6 cellular contexts compared by ENCODE assay signal in genomic region chr1:1013922-1014617, GRCh38. TPM values are rescaled to one million over a fixed set of nuclear protein-coding genes. Genes with fewer than 3 reads are reported as not detected.
A peak's percentile ranks its signal among the peaks of the same experiment; 100 is the strongest.
DNase-seq lines count a peak whose midpoint lies in the region; ATAC-seq and TF ChIP-seq lines count a peak whose summit lies in the region.

No MANE protein-coding gene starts in this region.

- H3K27ac ChIP-seq in iPS-18a (ENCODE audit: low read length) (no peak overlapping the region), aorta (ENCODE audit: low read depth in 1 of 2, low read length in 2 of 2) (no peak overlapping the region)

- H3K4me3 ChIP-seq in WI38 (ENCODE audit: low read depth, low read length) (peak overlapping the region; percentile 81), iPS-18a (ENCODE audit: low read length) (peak overlapping the region; percentile 48), aorta (ENCODE audit: low read length in 2 of 2) (no peak overlapping the region)

- no peaks in the 10 kb centered on the region for H3K9me3 ChIP-seq in iPS-18a (ENCODE audit: control insufficient read depth, low read depth, low read length)
- no peaks in the 10 kb centered on the region for H3K9me3 ChIP-seq in aorta (ENCODE audit: control insufficient read depth, low read length)

- peak; percentile 17 for ATAC-seq in GM21360 (IDR thresholded peaks at IDR 0.05; ENCODE audit: unreplicated experiment)
- peak; percentile 42 for ATAC-seq in aorta (ENCODE audit: low FRiP score)

- H3K9ac ChIP-seq in iPS-18a (ENCODE audit: low read length) = peak overlapping the region; percentile 26

- H3K36me3 ChIP-seq in iPS-18a (ENCODE audit: control insufficient read depth, low read depth, low read length) = no peaks in the 10 kb centered on the region
- no peaks in the 10 kb centered on the region for H3K36me3 ChIP-seq in aorta (ENCODE audit: control insufficient read depth in 1 of 2, insufficient read depth in 2 of 2, low read length in 1 of 2)

- H3K4me1 ChIP-seq in iPS-18a (ENCODE audit: control insufficient read depth, low read depth, low read length) (peaks cover 11% of the 10 kb centered on the region), aorta (ENCODE audit: control insufficient read depth in 1 of 2, insufficient read depth in 2 of 2, low read length in 2 of 2) (no peaks in the 10 kb centered on the region)

- H3K27me3 ChIP-seq in iPS-18a (ENCODE audit: control insufficient read depth, insufficient read depth, low read length) (peaks cover 14% of the 10 kb centered on the region), aorta (ENCODE audit: control insufficient read depth in 1 of 2, insufficient read depth in 2 of 2, low read length in 1 of 2) (no peaks in the 10 kb centered on the region)

- TF ChIP-seq CTCF in WI38 (IDR thresholded peaks at IDR 0.05; ENCODE audit: low read depth, low read length) = no peak

- intact Hi-C loops in aorta (cut with DNase I) = no loop called here

- DNase-seq in aorta (peak in 1 of 2 donors; percentile 61), HPDE6-E6E7 (ENCODE audit: extremely low spot score) (no peak), NCI-H2171 (lab: John Stamatoyannopoulos, UW) (no peak)

- WGBS in aorta, 2 donors = 63 to 69% methylated on average over 39 to 41 of the region's 41 CpGs

RNA-seq across cellular contexts. Expression of gene ISG15, which starts 0.8 kb away (rescaled TPM):
- 10 to 100 TPM; 34.4 to 40.8 TPM for total RNA-seq in aorta
- 100 to 1,000 TPM in 1 of 2 donors, 10 to 100 TPM in 1; 79.5 to 104 TPM for polyA plus RNA-seq in aorta

RNA-seq across cellular contexts. Expression of gene AGRN, which starts 5.8 kb away (rescaled TPM):
- 10 to 100 TPM; 25.1 to 38.6 TPM for total RNA-seq in aorta
- 10 to 100 TPM in 1 of 2 donors, 1 to 10 TPM in 1; 4.3 to 20.1 TPM for polyA plus RNA-seq in aorta

RNA-seq across cellular contexts. Expression of gene HES4, which starts 14.2 kb away (rescaled TPM):
- 10 to 100 TPM; 31.3 to 47.5 TPM for total RNA-seq in aorta
- 10 to 100 TPM in 1 of 2 donors, 1 to 10 TPM in 1; 3.6 to 82.3 TPM for polyA plus RNA-seq in aorta

RNA-seq across cellular contexts. Expression of gene PERM1, which starts 32.2 kb away (rescaled TPM):
- under 1 TPM; 0.42 to 0.49 TPM for total RNA-seq in aorta
- polyA plus RNA-seq in aorta = 1 to 10 TPM in 1 of 2 donors, under 1 TPM in 1; 0.50 to 1.5 TPM

RNA-seq across cellular contexts. Expression of gene PLEKHN1, which starts 47.8 kb away (rescaled TPM):
- total RNA-seq in aorta = 1 to 10 TPM in 1 of 2 donors, under 1 TPM in 1; 0.52 to 1.2 TPM
- under 1 TPM; 0.13 to 0.61 TPM for polyA plus RNA-seq in aorta

Comparison
In these comparisons a context has a peak if more than half of its experiments do, and no peak if none do; other contexts are left out.
1. H3K4me3 ChIP-seq: peak in WI38 (single experiment) and iPS-18a (single experiment); none in aorta (0 of 2).